Comparison of ENCODE assay signal across 20 cellular contexts in the genomic region with DNA sequence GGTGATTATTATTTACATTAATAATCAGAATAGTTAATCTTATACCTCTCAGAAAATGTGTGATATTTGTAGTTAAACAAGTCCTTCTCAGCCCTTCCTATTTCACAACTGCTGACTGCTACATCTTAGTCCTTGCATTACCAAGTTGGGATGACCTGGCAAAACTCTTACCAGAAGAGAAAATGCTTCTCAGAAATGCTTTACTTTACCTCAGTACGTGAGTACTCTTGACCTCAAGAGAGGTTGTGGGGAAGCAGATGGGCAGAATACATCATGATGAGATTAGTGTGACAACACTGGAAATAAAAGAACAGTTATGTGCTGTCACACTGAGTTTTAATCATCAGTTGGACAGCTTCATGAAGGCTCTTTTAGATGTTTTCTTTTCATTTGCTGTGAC. TPM values are rescaled to one million over a fixed set of nuclear protein-coding genes. Genes with fewer than 3 reads are reported as not detected.
DNase-seq lines count a peak whose midpoint lies in the region; ATAC-seq, FAIRE-seq and TF ChIP-seq lines count a peak whose summit lies in the region.
"Had no signal": no experiment of that assay in that cellular context is flagged by ENCODE, and none has a peak within 500 bp of the region (broad histone marks: within the 10 kb centered on the region; RNA-seq: fewer than 3 reads in every experiment).

No MANE protein-coding gene starts in this region.

- TF ChIP-seq POLR2A in right lobe of liver (IDR thresholded peaks at IDR 0.05) (no peak), HepG2 (IDR thresholded peaks at IDR 0.05; ENCODE audit: insufficient read depth in 1 of 2, low read depth in 2 of 2, low read length in 2 of 2) (no peak)

- H3K27me3 ChIP-seq in right lobe of liver (no peaks in the 10 kb centered on the region), HepG2 (ENCODE audit: control insufficient read depth in 1 of 2, insufficient read depth in 2 of 2, low read length in 2 of 2) (no peaks in the 10 kb centered on the region), WERI-Rb-1 (ENCODE audit: insufficient read depth, low read depth, severe bottlenecking) (no peaks in the 10 kb centered on the region)

- peaks cover 2% of the 10 kb centered on the region for H3K79me2 ChIP-seq in HepG2 (ENCODE audit: insufficient read depth, low read length)

- no peaks in the 10 kb centered on the region for H3K9me3 ChIP-seq in right lobe of liver
- H3K9me3 ChIP-seq in HepG2 (ENCODE audit: low read length) = no peaks in the 10 kb centered on the region
- H3K9me3 ChIP-seq in WERI-Rb-1 (ENCODE audit: severe bottlenecking) = no peaks in the 10 kb centered on the region
- H3K9me3 ChIP-seq: left ventricle myocardium inferior had no signal

- peaks cover 0 to 5% (median 2%) of the 10 kb centered on the region in 4 donors for H3K36me3 ChIP-seq in right lobe of liver
- peaks cover 1 to 27% of the 10 kb centered on the region in 2 experiments; a peak in 4 of 5 replicates for H3K36me3 ChIP-seq in HepG2 (replicated peaks in 1 of 2; ENCODE audit: control insufficient read depth in 1 of 2, insufficient read depth in 2 of 2, low read length in 2 of 2)
- peaks cover 36% of the 10 kb centered on the region for H3K36me3 ChIP-seq in WERI-Rb-1

- no peak overlapping the region for H2AFZ ChIP-seq in HepG2 (ENCODE audit: low read length)

- in situ Hi-C loops in HepG2 (cut with HindIII; ENCODE audit: extremely low pct_ligation_motif_present, low pct_unique_long_range_greater_than_20kb) = no loop called here

- H3K27ac ChIP-seq in right lobe of liver (no peak overlapping the region), HepG2 (ENCODE audit: extremely low read length, insufficient read depth, low read length) (no peak overlapping the region), WERI-Rb-1 (peak overlapping the region; percentile 20)
- H3K27ac ChIP-seq: left ventricle myocardium inferior had no signal

- BruUV-seq in HepG2 (replicated peaks; lab: Mats Ljungman, UMichigan) = no TSS peak

- WGBS in right lobe of liver (ENCODE audit: insufficient coverage, low coverage, low lambda C conversion rate, missing lambda C conversion rate) = 23% methylated on average over 1 of the region's 1 CpG
- 100% methylated on average over 1 of the region's 1 CpG for WGBS in HepG2 (ENCODE audit: low lambda C conversion rate)

- peak in 3 of 4 donors; percentile 24 to 40 (median 39) for ATAC-seq in right lobe of liver
- no peak for ATAC-seq in HepG2
- ATAC-seq in HG03342 (IDR thresholded peaks at IDR 0.05; ENCODE audit: unreplicated experiment) = no peak
- ATAC-seq: esophagus mucosa had no signal

- H3K4me1 ChIP-seq in right lobe of liver (peaks cover 0 to 5% (median 0%) of the 10 kb centered on the region in 4 donors), HepG2 (ENCODE audit: insufficient read depth, low read length) (no peaks in the 10 kb centered on the region)

- POLR2A ChIA-PET in HepG2 (lab: Yijun Ruan, JAX) = no interaction called here

- TF ChIP-seq EP300 in HepG2 (IDR thresholded peaks at IDR 0.05; ENCODE audit: low read depth in 2 of 2, low read length in 2 of 2) (no peak), HepG2 (CRISPR knock-in tag; IDR thresholded peaks at IDR 0.05; ENCODE audit: borderline replicate concordance) (no peak)

- TF ChIP-seq CTCF in right lobe of liver (IDR thresholded peaks at IDR 0.05) = no peak
- TF ChIP-seq CTCF in HepG2 (CRISPR knock-in tag; IDR thresholded peaks at IDR 0.05) = no peak
- TF ChIP-seq CTCF in WERI-Rb-1 (IDR thresholded peaks at IDR 0.05; ENCODE audit: low read depth, low read length) = no peak

- CTCF ChIA-PET in HepG2 (lab: Yijun Ruan, JAX; ENCODE audit: low intra/inter-chr PET ratio, low total read pairs) = no interaction called here

- H4K20me1 ChIP-seq in HepG2 (ENCODE audit: insufficient read depth, low read length) = no peaks in the 10 kb centered on the region

- H3K4me3 ChIP-seq in right lobe of liver (no peak overlapping the region), HepG2 (replicated peaks in 1 of 3; ENCODE audit: insufficient read depth in 1 of 3, low read depth in 2 of 3, low read length in 3 of 3) (no peak overlapping the region), WERI-Rb-1 (ENCODE audit: low read depth, low read length) (no peak overlapping the region)
- H3K4me3 ChIP-seq: left ventricle myocardium inferior had no signal

- H3K4me2 ChIP-seq in HepG2 (ENCODE audit: low read depth, low read length) = no peak overlapping the region

- intact Hi-C loops in right lobe of liver (cut with DNase I) = no loop called here
- intact Hi-C loops in HepG2 (cut with micrococcal nuclease; ENCODE audit: unreplicated experiment) = no loop called here
- intact Hi-C loops in posterior cingulate gyrus (cut with DNase I) = no loop called here

- no peak for FAIRE-seq in HepG2 (lab: Jason Lieb, UNC)

- no peak for TF ChIP-seq RAD21 in HepG2 (CRISPR knock-in tag; IDR thresholded peaks at IDR 0.05)

- DNase-seq in right lobe of liver (no peak), HepG2 (ENCODE audit: low spot score) (no peak), WERI-Rb-1 (peak; percentile 47), iris pigment epithelial cell (ENCODE audit: low read depth) (peak; percentile 80), kidney glomerular epithelial cell (lab: John Stamatoyannopoulos, UW) (no peak), posterior cingulate gyrus (no peak), T-helper 9 cell (no peak)
- DNase-seq: activated gamma-delta T cell treated with Interleukin-2 at 50 U/mL for 16 hours; amygdala; central memory CD4-positive, alpha-beta T cell; EL; left ventricle myocardium inferior; NCI-H2081 treated with DMSO at 0.1 percent for 48 hours; SHP77; stimulated activated CD4-positive, alpha-beta T cell treated with anti-CD3 and anti-CD28 coated beads, Interleukin-15, amount 100 ng/mL, for 24 hours had no signal

- no peak overlapping the region for H3K9ac ChIP-seq in HepG2 (ENCODE audit: insufficient read depth, low read depth, low read length)

RNA-seq across cellular contexts. Expression of a gene that starts 16.2 kb away (rescaled TPM):
- total RNA-seq in right lobe of liver = not detected
- not detected in 2 replicates for total RNA-seq in HepG2 (2016; rRNA removed; fragmentation: Illumina TruSeq; extraction: Trizol)
- not detected in 2 replicates for total RNA-seq in HepG2 (2016; cell fraction: cytosol; rRNA removed; fragmentation: Illumina TruSeq; extraction: Trizol; ENCODE audit: low read depth)
- total RNA-seq in HepG2 (2016; cell fraction: insoluble cytoplasmic fraction; rRNA removed; fragmentation: Illumina TruSeq; extraction: Trizol) = not detected in 2 replicates
- not detected in 2 replicates for total RNA-seq in HepG2 (2016; cell fraction: membrane; rRNA removed; fragmentation: Illumina TruSeq; extraction: Trizol)
- not detected in 2 replicates for total RNA-seq in HepG2 (2016; cell fraction: nucleus; rRNA removed; fragmentation: Illumina TruSeq; extraction: Trizol)
- not detected in 2 replicates for polyA plus RNA-seq in HepG2 (2011; rRNA removed)
- not detected in 2 replicates for polyA plus RNA-seq in HepG2 (2011; cell fraction: cytosol; rRNA removed)
- polyA plus RNA-seq in HepG2 (2011; cell fraction: nucleus; rRNA removed) = not detected in 2 replicates
- polyA plus RNA-seq in HepG2 (2012) = not detected in 2 replicates
- polyA plus RNA-seq in HepG2 (2016; cell fraction: cytosol; fragmentation: Illumina TruSeq; extraction: Trizol; ENCODE audit: low read depth) = not detected in 2 replicates
- polyA plus RNA-seq in HepG2 (2016; cell fraction: insoluble cytoplasmic fraction; fragmentation: Illumina TruSeq; extraction: Trizol; ENCODE audit: low read depth) = not detected in 2 replicates
- not detected in 2 replicates for polyA plus RNA-seq in HepG2 (2016; cell fraction: membrane; fragmentation: Illumina TruSeq; extraction: Trizol; ENCODE audit: low read depth)
- not detected in 2 replicates for polyA plus RNA-seq in HepG2 (2016; cell fraction: nucleus; fragmentation: Illumina TruSeq; extraction: Trizol; ENCODE audit: insufficient read depth, low read depth)
- not detected in 2 replicates for polyA minus RNA-seq in HepG2 (2011; rRNA and poly(A)+ RNA removed; ENCODE audit: low replicate concordance)
- polyA minus RNA-seq in HepG2 (2011; cell fraction: cytosol; rRNA and poly(A)+ RNA removed) = not detected in 2 replicates
- not detected in 2 replicates for polyA minus RNA-seq in HepG2 (2011; cell fraction: nucleus; rRNA and poly(A)+ RNA removed)
- total RNA-seq: esophagus mucosa; left ventricle myocardium inferior; mononuclear cell; NCI-H460; T-helper 2 cell treated with Interferon-gamma antibody and Interleukin-4, amounts not matched to agents 100 ng/mL and 5 ng/mL, for 36 hours had no signal

RNA-seq across cellular contexts. Expression of a gene that starts 37.3 kb away (rescaled TPM):
- total RNA-seq in right lobe of liver (100 to 1,000 TPM; 167 to 282 (median 235) TPM), HepG2 (2016; rRNA removed; fragmentation: Illumina TruSeq; extraction: Trizol) (27.1 and 85.0 TPM in 2 replicates)
- 6.6 and 7.1 TPM in 2 replicates for total RNA-seq in HepG2 (2016; cell fraction: cytosol; rRNA removed; fragmentation: Illumina TruSeq; extraction: Trizol; ENCODE audit: low read depth)
- total RNA-seq in HepG2 (2016; cell fraction: insoluble cytoplasmic fraction; rRNA removed; fragmentation: Illumina TruSeq; extraction: Trizol) = 31.5 and 89.0 TPM in 2 replicates
- 11.7 and 14.4 TPM in 2 replicates for total RNA-seq in HepG2 (2016; cell fraction: membrane; rRNA removed; fragmentation: Illumina TruSeq; extraction: Trizol)
- 35.3 and 45.4 TPM in 2 replicates for total RNA-seq in HepG2 (2016; cell fraction: nucleus; rRNA removed; fragmentation: Illumina TruSeq; extraction: Trizol)
- polyA plus RNA-seq in HepG2 (2011; rRNA removed) = 199 and 229 TPM in 2 replicates
- 343 and 361 TPM in 2 replicates for polyA plus RNA-seq in HepG2 (2011; cell fraction: cytosol; rRNA removed)
- 86.0 and 92.0 TPM in 2 replicates for polyA plus RNA-seq in HepG2 (2011; cell fraction: nucleus; rRNA removed)
- polyA plus RNA-seq in HepG2 (2012) = 170 and 238 TPM in 2 replicates
- 38.5 and 40.2 TPM in 2 replicates for polyA plus RNA-seq in HepG2 (2016; cell fraction: cytosol; fragmentation: Illumina TruSeq; extraction: Trizol; ENCODE audit: low read depth)
- 408 and 469 TPM in 2 replicates for polyA plus RNA-seq in HepG2 (2016; cell fraction: insoluble cytoplasmic fraction; fragmentation: Illumina TruSeq; extraction: Trizol; ENCODE audit: low read depth)
- 66.2 and 70.3 TPM in 2 replicates for polyA plus RNA-seq in HepG2 (2016; cell fraction: membrane; fragmentation: Illumina TruSeq; extraction: Trizol; ENCODE audit: low read depth)
- polyA plus RNA-seq in HepG2 (2016; cell fraction: nucleus; fragmentation: Illumina TruSeq; extraction: Trizol; ENCODE audit: insufficient read depth, low read depth) = 164 and 176 TPM in 2 replicates
- 193 and 211 TPM in 2 replicates for polyA minus RNA-seq in HepG2 (2011; rRNA and poly(A)+ RNA removed; ENCODE audit: low replicate concordance)
- 97.8 and 115 TPM in 2 replicates for polyA minus RNA-seq in HepG2 (2011; cell fraction: cytosol; rRNA and poly(A)+ RNA removed)
- polyA minus RNA-seq in HepG2 (2011; cell fraction: nucleus; rRNA and poly(A)+ RNA removed) = 70.2 and 72.6 TPM in 2 replicates

RNA-seq across cellular contexts. Expression of a gene that starts 41.7 kb away (rescaled TPM):
- total RNA-seq in right lobe of liver = 10 to 100 TPM in 1 of 6 experiments, 1 to 10 TPM in 5; 2.1 to 14.3 (median 6.5) TPM
- total RNA-seq in HepG2 (2016; rRNA removed; fragmentation: Illumina TruSeq; extraction: Trizol) = 7.3 and 18.3 TPM in 2 replicates
- total RNA-seq in HepG2 (2016; cell fraction: cytosol; rRNA removed; fragmentation: Illumina TruSeq; extraction: Trizol; ENCODE audit: low read depth) = 3.3 and 3.6 TPM in 2 replicates
- total RNA-seq in HepG2 (2016; cell fraction: insoluble cytoplasmic fraction; rRNA removed; fragmentation: Illumina TruSeq; extraction: Trizol) = 6.2 and 18.9 TPM in 2 replicates
- total RNA-seq in HepG2 (2016; cell fraction: membrane; rRNA removed; fragmentation: Illumina TruSeq; extraction: Trizol) = 6.8 and 7.5 TPM in 2 replicates
- total RNA-seq in HepG2 (2016; cell fraction: nucleus; rRNA removed; fragmentation: Illumina TruSeq; extraction: Trizol) = 17.3 and 17.7 TPM in 2 replicates
- 24.6 and 26.7 TPM in 2 replicates for polyA plus RNA-seq in HepG2 (2011; rRNA removed)
- 25.7 and 26.7 TPM in 2 replicates for polyA plus RNA-seq in HepG2 (2011; cell fraction: cytosol; rRNA removed)
- 23.6 and 24.3 TPM in 2 replicates for polyA plus RNA-seq in HepG2 (2011; cell fraction: nucleus; rRNA removed)
- polyA plus RNA-seq in HepG2 (2012) = 12.7 and 16.3 TPM in 2 replicates
- 3.8 and 3.9 TPM in 2 replicates for polyA plus RNA-seq in HepG2 (2016; cell fraction: cytosol; fragmentation: Illumina TruSeq; extraction: Trizol; ENCODE audit: low read depth)
- 7.7 and 9.4 TPM in 2 replicates for polyA plus RNA-seq in HepG2 (2016; cell fraction: insoluble cytoplasmic fraction; fragmentation: Illumina TruSeq; extraction: Trizol; ENCODE audit: low read depth)
- polyA plus RNA-seq in HepG2 (2016; cell fraction: membrane; fragmentation: Illumina TruSeq; extraction: Trizol; ENCODE audit: low read depth) = 7.1 and 7.5 TPM in 2 replicates
- polyA plus RNA-seq in HepG2 (2016; cell fraction: nucleus; fragmentation: Illumina TruSeq; extraction: Trizol; ENCODE audit: insufficient read depth, low read depth) = 35.3 and 35.6 TPM in 2 replicates
- 0.94 and 16.6 TPM in 2 replicates for polyA minus RNA-seq in HepG2 (2011; rRNA and poly(A)+ RNA removed; ENCODE audit: low replicate concordance)
- 7.5 and 8.2 TPM in 2 replicates for polyA minus RNA-seq in HepG2 (2011; cell fraction: cytosol; rRNA and poly(A)+ RNA removed)
- polyA minus RNA-seq in HepG2 (2011; cell fraction: nucleus; rRNA and poly(A)+ RNA removed) = 5.5 and 7.5 TPM in 2 replicates

Comparison
In these comparisons a context has a peak if more than half of its experiments do, and no peak if none do; other contexts are left out.
1. ATAC-seq: peak in right lobe of liver (3 of 4); none in HepG2 (single experiment) and HG03342 (single experiment).
2. DNase-seq: peak in WERI-Rb-1 (single experiment) and iris pigment epithelial cell (single experiment); none in right lobe of liver (0 of 3), HepG2 (single experiment), kidney glomerular epithelial cell (single experiment), posterior cingulate gyrus (0 of 10) and T-helper 9 cell (single experiment).